8 cellular contexts compared by ENCODE assay signal in genomic region chr2:133844214-133844892, GRCh38.
DNase-seq lines count a peak whose midpoint lies in the region; ATAC-seq lines count a peak whose summit lies in the region.

No MANE protein-coding gene starts in this region.

- no peaks in the 10 kb centered on the region for H3K36me3 ChIP-seq in H7 (replicated peaks; ENCODE audit: control insufficient read depth, insufficient read depth, low read length)

- no peaks in the 10 kb centered on the region for H3K36me3 Mint-ChIP-seq in T-helper 2 cell treated with Interferon-gamma antibody and Interleukin-4, amounts not matched to agents 5 μg/mL and 100 μg/mL, for 36 hours (ENCODE audit: low read depth)

- no peak overlapping the region for H3K4me3 Mint-ChIP-seq in T-helper 2 cell treated with Interferon-gamma antibody and Interleukin-4, amounts not matched to agents 5 μg/mL and 100 μg/mL, for 36 hours

- DNase-seq in EL, result peak; percentile 83
- peak; percentile 81 for DNase-seq in H7
- DNase-seq in NCI-H1092 (lab: John Stamatoyannopoulos, UW), result peak; percentile 30
- peak; percentile 7 for DNase-seq in T-helper 2 cell treated with Interferon-gamma antibody and Interleukin-4, amounts not matched to agents 5 μg/mL and 100 μg/mL, for 36 hours (ENCODE audit: low spot score)
- peak; percentile 87 for DNase-seq in astrocyte of the hippocampus (ENCODE audit: low read depth, low spot score)
- DNase-seq in iPS DF 19.7 (ENCODE audit: low read depth, low spot score), result peak; percentile 60
- peak; percentile 12 to 49 for DNase-seq in stimulated activated CD4-positive, alpha-beta T cell treated with anti-CD3 and anti-CD28 coated beads, Interleukin-12 subunit alpha, Interleukin-12 subunit beta, amount 100 ng/mL, for 24 hours (ENCODE audit: low read depth in 2 of 2)

- H3K4me1 Mint-ChIP-seq in T-helper 2 cell treated with Interferon-gamma antibody and Interleukin-4, amounts not matched to agents 5 μg/mL and 100 μg/mL, for 36 hours (ENCODE audit: low read depth), result no peaks in the 10 kb centered on the region

- H3K4me3 ChIP-seq in H7 (ENCODE audit: insufficient read depth, low read depth, low read length), result no peak overlapping the region

- no peaks in the 10 kb centered on the region for H3K27me3 Mint-ChIP-seq in T-helper 2 cell treated with Interferon-gamma antibody and Interleukin-4, amounts not matched to agents 5 μg/mL and 100 μg/mL, for 36 hours (ENCODE audit: low read depth)

- no peaks in the 10 kb centered on the region for H3K9me3 Mint-ChIP-seq in T-helper 2 cell treated with Interferon-gamma antibody and Interleukin-4, amounts not matched to agents 5 μg/mL and 100 μg/mL, for 36 hours

- ATAC-seq in HG03469 (IDR thresholded peaks at IDR 0.05; ENCODE audit: unreplicated experiment), result no peak

- H3K27ac Mint-ChIP-seq in T-helper 2 cell treated with Interferon-gamma antibody and Interleukin-4, amounts not matched to agents 5 μg/mL and 100 μg/mL, for 36 hours, result no peak overlapping the region

- no peaks in the 10 kb centered on the region for H3K27me3 ChIP-seq in H7 (ENCODE audit: control insufficient read depth, insufficient read depth, low read length)

Comparison
In these comparisons a context has a peak if more than half of its experiments do, and no peak if none do; other contexts are left out.
1. DNase-seq: peak in every context shown above with its lines; median percentile 87 in astrocyte of the hippocampus; 83 in EL; 81 in H7; 60 in iPS DF 19.7; 30 in stimulated activated CD4-positive, alpha-beta T cell treated with anti-CD3 and anti-CD28 coated beads, Interleukin-12 subunit alpha, Interleukin-12 subunit beta, amount 100 ng/mL, for 24 hours; 30 in NCI-H1092; 7 in T-helper 2 cell treated with Interferon-gamma antibody and Interleukin-4, amounts not matched to agents 5 μg/mL and 100 μg/mL, for 36 hours.